Comparison of ENCODE assay signal across 21 cellular contexts in genomic region chr11:49424136-49424535, GRCh38.
"Had no signal": no experiment of that assay in that cellular context is flagged by ENCODE, and none has a peak within 500 bp of the region (broad histone marks: within the 10 kb centered on the region; RNA-seq: fewer than 3 reads in every experiment).

No MANE protein-coding gene starts in this region.

- DNase-seq: dorsolateral prefrontal cortex; effector CD4-positive, alpha-beta T cell; kidney; mesendoderm; naive thymus-derived CD8-positive, alpha-beta T cell; nephron progenitor cell; occipital lobe; pancreas; stimulated activated CD4-positive, alpha-beta T cell treated with anti-CD3 and anti-CD28 coated beads, Interleukin-12 subunit alpha, Interleukin-12 subunit beta, amount 100 ng/mL, for 4 hours; stimulated activated CD4-positive, alpha-beta T cell treated with anti-CD3 and anti-CD28 coated beads, Interleukin-1b, Interleukin-23, amount 100 ng/mL, for 48 hours; stimulated activated CD4-positive, alpha-beta T cell treated with anti-CD3 and anti-CD28 coated beads, Interleukin-4, amount 100 ng/mL, for 1 hour; stimulated activated CD8-positive, alpha-beta memory T cell treated with anti-CD3 and anti-CD28 coated beads, Interleukin-4, amount 100 ng/mL, for 48 hours; stimulated activated naive CD4-positive, alpha-beta T cell; stimulated activated naive CD8-positive, alpha-beta T cell treated with anti-CD3 and anti-CD28 coated beads, Interleukin-15, amount 100 ng/mL, for 72 hours; testis; tibial artery had no signal

- H3K4me3 ChIP-seq: lung, pancreas, right atrium auricular region, smooth muscle cell, testis, tibial artery had no signal

- H3K4me2 ChIP-seq: smooth muscle cell had no signal

- H3K9me3 ChIP-seq: pancreas, right atrium auricular region, testis, tibial artery had no signal

- H3K4me1 ChIP-seq: pancreas, right atrium auricular region, testis, tibial artery had no signal

- H3K27ac ChIP-seq: pancreas, right atrium auricular region, testis, tibial artery had no signal

- ATAC-seq: left lobe of liver; naive thymus-derived CD8-positive, alpha-beta T cell; pancreas; sciatic nerve; stimulated activated naive CD8-positive, alpha-beta T cell treated with anti-CD3 and anti-CD28 coated beads, Interleukin-15, amount 100 ng/mL, for 72 hours had no signal

- H3K27me3 ChIP-seq: dorsolateral prefrontal cortex, pancreas, right atrium auricular region, testis, tibial artery had no signal

- H3K36me3 ChIP-seq: pancreas, right atrium auricular region, tibial artery had no signal
